ENCODE assay signal across 8 cellular contexts in genomic region chr6:158232445-158233213, GRCh38.
DNase-seq lines count a peak whose midpoint lies in the region; ATAC-seq and TF ChIP-seq lines count a peak whose summit lies in the region.

No MANE protein-coding gene starts in this region.

- no peaks in the 10 kb centered on the region for H3K9me3 Mint-ChIP-seq in natural killer cell

- no peak for DNase-seq in BJ (ENCODE audit: low read depth)
- DNase-seq in GM20000 (ENCODE audit: low spot score): peak; percentile 76
- peak; percentile 60 for DNase-seq in HT1080 (ENCODE audit: low read depth)
- DNase-seq in Panc1 (ENCODE audit: low read depth, low spot score): no peak
- peak; percentile 34 for DNase-seq in activated effector memory CD4-positive, alpha-beta T cell treated with Interleukin-2 at 50 U/mL for 16 hours
- peak; percentile 73 for DNase-seq in fibroblast of pulmonary artery (ENCODE audit: low read depth)
- peak; percentile 44 for DNase-seq in natural killer cell
- DNase-seq in superior temporal gyrus (ENCODE audit: extremely low spot score): peak; percentile 67

- peak overlapping the region; percentile 84 for H3K27ac ChIP-seq in Panc1 (ENCODE audit: low read length)

- ATAC-seq in Panc1 (peak; percentile 64), natural killer cell (peak; percentile 51 to 54 (median 52))

- H3K9me3 ChIP-seq in Panc1 (ENCODE audit: control insufficient read depth, insufficient read depth, low read depth, low read length): no peaks in the 10 kb centered on the region

- no peaks in the 10 kb centered on the region for H3K36me3 ChIP-seq in BJ (ENCODE audit: control insufficient read depth, insufficient read depth, low read length)
- no peaks in the 10 kb centered on the region for H3K36me3 ChIP-seq in Panc1 (ENCODE audit: control insufficient read depth, insufficient read depth, low read length)

- CTCF ChIA-PET in BJ (lab: Yijun Ruan, JAX) (interaction anchor here (1.6 kb wide), 1 partner anchor 9 kb away, joined by 3 read pairs; no protein-coding TSS in a partner anchor), Panc1 (lab: Charles Lee) (no interaction called here)

- in situ Hi-C loops in Panc1 (cut with HindIII; ENCODE audit: low pct_unique_long_range_greater_than_20kb, low sequenced_read_pairs): no loop called here

- no peaks in the 10 kb centered on the region for H3K27me3 ChIP-seq in BJ (ENCODE audit: control insufficient read depth, insufficient read depth, low read length)
- H3K27me3 ChIP-seq in Panc1 (ENCODE audit: control insufficient read depth, insufficient read depth, low read length): no peaks in the 10 kb centered on the region

- no peaks in the 10 kb centered on the region for H3K36me3 Mint-ChIP-seq in natural killer cell

- H3K4me3 ChIP-seq in BJ (ENCODE audit: low read depth, low read length): peak overlapping the region; percentile 78
- H3K4me3 ChIP-seq in Panc1 (ENCODE audit: low read depth in 2 of 2, low read length in 2 of 2): peak overlapping the region; percentile 78 to 88
- peak overlapping the region; percentile 80 for H3K4me3 ChIP-seq in fibroblast of pulmonary artery (replicated peaks; ENCODE audit: low read depth, low read length)

- no TSS peak for BruUV-seq in Panc1 (replicated peaks; lab: Mats Ljungman, UMichigan)

- POLR2A ChIA-PET in BJ (lab: Charles Lee) (no interaction called here), Panc1 (lab: Charles Lee) (no interaction called here)

- peaks cover 15% of the 10 kb centered on the region for H3K4me1 ChIP-seq in Panc1 (ENCODE audit: control insufficient read depth, insufficient read depth, low read length)

- intact Hi-C loops in Panc1 (cut with micrococcal nuclease; ENCODE audit: unreplicated experiment): no loop called here
- intact Hi-C loops in natural killer cell (cut with micrococcal nuclease): loop anchor here (1.0 to 5.0 kb wide), 3 partner anchors 40 to 328 kb away; partner anchors contain the start of gene TMEM181

- peak overlapping the region; percentile 90 for H3K4me3 Mint-ChIP-seq in natural killer cell

- no peak for TF ChIP-seq CTCF in BJ (IDR thresholded peaks at IDR 0.05; ENCODE audit: insufficient read depth, low read depth, low read length)
- TF ChIP-seq CTCF in GM20000 (IDR thresholded peaks at IDR 0.05; ENCODE audit: extremely low read depth, missing control alignments): no peak
- no peak for TF ChIP-seq CTCF in Panc1 (IDR thresholded peaks at IDR 0.05)
- TF ChIP-seq CTCF in fibroblast of pulmonary artery (IDR thresholded peaks at IDR 0.05; ENCODE audit: low read length, missing control alignments): no peak
- no peak for TF ChIP-seq CTCF in natural killer cell (IDR thresholded peaks at IDR 0.05)

- no peaks in the 10 kb centered on the region for H3K27me3 Mint-ChIP-seq in natural killer cell (ENCODE audit: low read depth in 2 of 2)

- peak overlapping the region; percentile 78 to 87 for H3K27ac Mint-ChIP-seq in natural killer cell

- H3K4me1 Mint-ChIP-seq in natural killer cell: peaks cover 27 to 35% of the 10 kb centered on the region in 2 donors

Comparison
In these comparisons a context has a peak if more than half of its experiments do, and no peak if none do; other contexts are left out.
1. DNase-seq: peak in GM20000 (single experiment), HT1080 (single experiment), activated effector memory CD4-positive, alpha-beta T cell treated with Interleukin-2 at 50 U/mL for 16 hours (single experiment), fibroblast of pulmonary artery (single experiment), natural killer cell (single experiment) and superior temporal gyrus (single experiment); none in BJ (single experiment) and Panc1 (single experiment).
2. Peak in every context shown above with its lines, with median percentiles within 50 percentile points of each other: H3K4me3 ChIP-seq.